In genomic region chr13:108917581-108917980, GRCh38 we compare ENCODE assay signal across 19 cellular contexts.
DNase-seq lines count a peak whose midpoint lies in the region; TF ChIP-seq lines count a peak whose summit lies in the region.
"Had no signal": no experiment of that assay in that cellular context is flagged by ENCODE, and none has a peak within 500 bp of the region (broad histone marks: within the 10 kb centered on the region; RNA-seq: fewer than 3 reads in every experiment).

No MANE protein-coding gene starts in this region.

- WGBS in GM23248 (ENCODE audit: low coverage in 1 of 2, low lambda C conversion rate in 2 of 2, missing lambda C conversion rate in 2 of 2), 2 experiments = 20 to 27% methylated on average over 3 of the region's 3 CpGs

- in situ Hi-C loops in GM23248 (cut with MboI) = no loop called here

- 0 out of 2 replicates have a peak, but pooled peaks cover 5% of the 10 kb centered on the region for H3K27me3 ChIP-seq in GM23248 (replicated peaks; ENCODE audit: insufficient read depth)
- no peaks in the 10 kb centered on the region for H3K27me3 ChIP-seq in adipocyte (replicated peaks; ENCODE audit: control insufficient read depth, insufficient read depth, low read length)
- H3K27me3 ChIP-seq in subcutaneous abdominal adipose tissue (ENCODE audit: control insufficient read depth in 5 of 5, insufficient read depth in 4 of 5, low read length in 5 of 5) = no peaks in the 10 kb centered on the region
- H3K27me3 ChIP-seq: right atrium auricular region had no signal

- H3K4me1 Mint-ChIP-seq in activated CD4-positive, alpha-beta T cell treated with anti-CD3 and anti-CD28 coated beads, Interleukin-2, amount 10 ng/mL, durations not matched to agents 7 days and 5 days = peaks cover 20% of the 10 kb centered on the region
- H3K4me1 Mint-ChIP-seq in glutamatergic neuron (ENCODE audit: low read depth, unreplicated experiment) = no peaks in the 10 kb centered on the region

- H3K4me3 Mint-ChIP-seq in activated CD4-positive, alpha-beta T cell treated with anti-CD3 and anti-CD28 coated beads, Interleukin-2, amount 10 ng/mL, durations not matched to agents 7 days and 5 days = no peak overlapping the region
- no peak overlapping the region for H3K4me3 Mint-ChIP-seq in glutamatergic neuron (ENCODE audit: unreplicated experiment)
- H3K4me3 Mint-ChIP-seq: activated B cell treated with CpG ODN at 0.5 μM for 24 hours; immature natural killer cell; memory B cell; neural crest cell; T-helper 1 cell treated with Interleukin-12 subunit alpha and Interleukin-12 subunit beta and Interleukin-4 antibody, amounts not matched to agents 30 μg/mL and 1 μg/mL, for 36 hours had no signal

- peaks cover 2% of the 10 kb centered on the region for H3K27me3 Mint-ChIP-seq in activated CD4-positive, alpha-beta T cell treated with anti-CD3 and anti-CD28 coated beads, Interleukin-2, amount 10 ng/mL, durations not matched to agents 7 days and 5 days
- no peaks in the 10 kb centered on the region for H3K27me3 Mint-ChIP-seq in glutamatergic neuron (ENCODE audit: unreplicated experiment)
- H3K27me3 Mint-ChIP-seq: activated B cell treated with CpG ODN at 0.5 μM for 24 hours had no signal

- DNase-seq in GM23248 (peak; percentile 45), adipocyte (ENCODE audit: low read depth) (peak; percentile 65), fibroblast of peridontal ligament (ENCODE audit: extremely low read depth) (peak; percentile 78), glutamatergic neuron (no peak)
- no peak for DNase-seq in stimulated activated CD4-positive, alpha-beta T cell treated with anti-CD3 and anti-CD28 coated beads, Interleukin-2, amount 100 ng/mL, for 48 hours
- no peak for DNase-seq in activated CD4-positive, alpha-beta T cell treated with anti-CD3 and anti-CD28 coated beads, Interleukin-2, amount 10 ng/mL, durations not matched to agents 7 days and 5 days
- DNase-seq: activated B cell treated with CpG ODN at 0.5 μM for 24 hours; CD4-positive, CD25-positive, alpha-beta regulatory T cell; DMS79 treated with DMSO at 0.1 percent for 48 hours; effector memory CD4-positive, alpha-beta T cell; GOT3; immature natural killer cell; NCI-H2081 treated with DMSO at 0.1 percent for 48 hours; NCI-H69 had no signal

- H3K9ac ChIP-seq in GM23248 = no peak overlapping the region
- no peak overlapping the region for H3K9ac ChIP-seq in adipocyte (ENCODE audit: low read length)
- H3K9ac ChIP-seq in subcutaneous abdominal adipose tissue (ENCODE audit: low read length in 5 of 5) = no peak overlapping the region

- TF ChIP-seq CTCF in glutamatergic neuron (IDR thresholded peaks at IDR 0.05; ENCODE audit: partially characterized antibody, unreplicated experiment) = no peak

- H3K79me2 ChIP-seq in GM23248 (ENCODE audit: insufficient read depth) = no peaks in the 10 kb centered on the region

- no peaks in the 10 kb centered on the region for H3K36me3 Mint-ChIP-seq in activated CD4-positive, alpha-beta T cell treated with anti-CD3 and anti-CD28 coated beads, Interleukin-2, amount 10 ng/mL, durations not matched to agents 7 days and 5 days (ENCODE audit: low read depth)
- H3K36me3 Mint-ChIP-seq in glutamatergic neuron (ENCODE audit: unreplicated experiment) = no peaks in the 10 kb centered on the region
- H3K36me3 Mint-ChIP-seq: CD4-positive, CD25-positive, alpha-beta regulatory T cell; immature natural killer cell; memory B cell had no signal

- no peak overlapping the region for H3K27ac Mint-ChIP-seq in activated CD4-positive, alpha-beta T cell treated with anti-CD3 and anti-CD28 coated beads, Interleukin-2, amount 10 ng/mL, durations not matched to agents 7 days and 5 days
- H3K27ac Mint-ChIP-seq in glutamatergic neuron (ENCODE audit: unreplicated experiment) = no peak overlapping the region
- H3K27ac Mint-ChIP-seq: activated B cell treated with CpG ODN at 0.5 μM for 24 hours; immature natural killer cell; memory B cell; T-helper 1 cell treated with Interleukin-12 subunit alpha and Interleukin-12 subunit beta and Interleukin-4 antibody, amounts not matched to agents 30 μg/mL and 1 μg/mL, for 36 hours had no signal

- H3K4me2 ChIP-seq in GM23248 (ENCODE audit: unreplicated experiment) = no peak overlapping the region

- 0 out of 2 replicates have a peak, but pooled peaks cover 4% of the 10 kb centered on the region for H3F3A ChIP-seq in GM23248 (ENCODE audit: insufficient read depth)

- POLR2A ChIA-PET in activated CD4-positive, alpha-beta T cell treated with anti-CD3 and anti-CD28 coated beads, Interleukin-2, amount 10 ng/mL, durations not matched to agents 7 days and 5 days (lab: Charles Lee) = no interaction called here

- no peaks in the 10 kb centered on the region for H4K20me1 ChIP-seq in GM23248 (ENCODE audit: insufficient read depth)

- no peaks in the 10 kb centered on the region for H3K9me2 ChIP-seq in GM23248 (ENCODE audit: insufficient read depth)

- H3K36me3 ChIP-seq in GM23248 (ENCODE audit: low read depth) = no peaks in the 10 kb centered on the region
- no peaks in the 10 kb centered on the region for H3K36me3 ChIP-seq in adipocyte (ENCODE audit: control insufficient read depth, insufficient read depth, low read length, severe bottlenecking)
- H3K36me3 ChIP-seq in subcutaneous abdominal adipose tissue (ENCODE audit: control insufficient read depth in 5 of 5, insufficient read depth in 5 of 5, low read length in 5 of 5) = no peaks in the 10 kb centered on the region
- H3K36me3 ChIP-seq: right atrium auricular region had no signal

- CTCF ChIA-PET in activated CD4-positive, alpha-beta T cell treated with anti-CD3 and anti-CD28 coated beads, Interleukin-2, amount 10 ng/mL, durations not matched to agents 7 days and 5 days (lab: Charles Lee) = interaction anchor here (1.0 kb wide), 1 partner anchor 16 kb away, joined by 3 read pairs; no protein-coding TSS in a partner anchor

- peaks cover 17% of the 10 kb centered on the region for H3K4me1 ChIP-seq in GM23248 (ENCODE audit: insufficient read depth)
- peaks cover 42% of the 10 kb centered on the region for H3K4me1 ChIP-seq in adipocyte (ENCODE audit: control insufficient read depth, insufficient read depth, low read length)
- H3K4me1 ChIP-seq in subcutaneous abdominal adipose tissue (ENCODE audit: control insufficient read depth in 5 of 5, insufficient read depth in 5 of 5, low read length in 5 of 5) = peaks cover 0 to 36% (median 28%) of the 10 kb centered on the region in 5 donors

- H3K9me3 Mint-ChIP-seq in activated CD4-positive, alpha-beta T cell treated with anti-CD3 and anti-CD28 coated beads, Interleukin-2, amount 10 ng/mL, durations not matched to agents 7 days and 5 days = no peaks in the 10 kb centered on the region
- no peaks in the 10 kb centered on the region for H3K9me3 Mint-ChIP-seq in glutamatergic neuron (ENCODE audit: unreplicated experiment)
- H3K9me3 Mint-ChIP-seq: activated B cell treated with CpG ODN at 0.5 μM for 24 hours; CD4-positive, CD25-positive, alpha-beta regulatory T cell; memory B cell; neural crest cell; T-helper 1 cell treated with Interleukin-12 subunit alpha and Interleukin-12 subunit beta and Interleukin-4 antibody, amounts not matched to agents 30 μg/mL and 1 μg/mL, for 36 hours had no signal

- H3K9me3 ChIP-seq in GM23248 (ENCODE audit: low read depth) (no peaks in the 10 kb centered on the region), adipocyte (ENCODE audit: control insufficient read depth, low read length) (no peaks in the 10 kb centered on the region), subcutaneous abdominal adipose tissue (ENCODE audit: control insufficient read depth in 5 of 5, low read length in 5 of 5) (no peaks in the 10 kb centered on the region)
- H3K9me3 ChIP-seq: right atrium auricular region had no signal

- no peak overlapping the region for H2AFZ ChIP-seq in GM23248

- H3K4me3 ChIP-seq in GM23248 = no peak overlapping the region
- H3K4me3 ChIP-seq in adipocyte (ENCODE audit: low read length) = no peak overlapping the region
- no peak overlapping the region for H3K4me3 ChIP-seq in subcutaneous abdominal adipose tissue (ENCODE audit: low read depth in 1 of 5, low read length in 5 of 5)
- H3K4me3 ChIP-seq: right atrium auricular region had no signal

- no peak overlapping the region for H3K27ac ChIP-seq in GM23248
- peak overlapping the region; percentile 94 for H3K27ac ChIP-seq in subcutaneous abdominal adipose tissue (ENCODE audit: low read depth, low read length)
- H3K27ac ChIP-seq: right atrium auricular region had no signal

Comparison
In these comparisons a context has a peak if more than half of its experiments do, and no peak if none do; other contexts are left out.
1. DNase-seq: peak in GM23248 (single experiment), adipocyte (single experiment) and fibroblast of peridontal ligament (single experiment); none in stimulated activated CD4-positive, alpha-beta T cell treated with anti-CD3 and anti-CD28 coated beads, Interleukin-2, amount 100 ng/mL, for 48 hours (0 of 2), activated CD4-positive, alpha-beta T cell treated with anti-CD3 and anti-CD28 coated beads, Interleukin-2, amount 10 ng/mL, durations not matched to agents 7 days and 5 days (single experiment) and glutamatergic neuron (single experiment).